ENCODE assay signal across 8 cellular contexts in the genomic region with DNA sequence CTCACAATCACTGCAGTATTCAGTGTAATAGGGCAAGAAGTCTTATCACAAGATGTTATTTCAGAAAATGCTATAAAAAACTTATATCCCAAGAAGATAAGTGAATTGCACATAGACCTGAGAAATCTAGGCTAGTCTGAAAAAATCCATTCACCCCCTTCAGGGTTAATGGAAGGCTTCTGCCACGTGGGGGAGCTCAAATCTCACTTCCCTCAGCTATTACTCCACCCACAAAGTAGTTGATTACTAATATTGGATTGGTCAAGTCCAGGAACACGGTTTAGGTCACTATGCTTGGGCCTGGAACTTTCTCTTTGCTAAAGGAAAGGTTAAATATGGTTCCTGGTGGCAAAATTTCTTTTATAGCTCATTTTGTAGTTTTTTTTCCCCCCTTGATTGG.
DNase-seq lines count a peak whose midpoint lies in the region; ATAC-seq lines count a peak whose summit lies in the region.

No MANE protein-coding gene starts in this region.

- DNase-seq in COLO829 (ENCODE audit: low spot score): peak; percentile 63
- DNase-seq in NAMALWA (ENCODE audit: low spot score): peak; percentile 72
- DNase-seq in activated effector memory CD4-positive, alpha-beta T cell treated with Interleukin-2 at 50 U/mL for 16 hours: peak; percentile 3
- peak; percentile 29 for DNase-seq in iPS DF 6.9 (ENCODE audit: low read depth, low spot score)
- DNase-seq in NCI-H1930 (lab: John Stamatoyannopoulos, UW): no peak
- DNase-seq in stimulated activated naive CD4-positive, alpha-beta T cell (lab: John Stamatoyannopoulos, UW): no peak

- no peak overlapping the region for H3K4me3 ChIP-seq in iPS DF 6.9 (ENCODE audit: low read length)

- no CpG with 5 or more reads among the region's 2 CpGs for WGBS in iPS DF 6.9 (ENCODE audit: insufficient coverage, insufficient read length)

- H3K36me3 ChIP-seq in iPS DF 6.9 (ENCODE audit: control insufficient read depth, insufficient read depth, low read length): no peaks in the 10 kb centered on the region

- no peak overlapping the region for H3K27ac ChIP-seq in iPS DF 6.9 (ENCODE audit: low read length)

- H3K27me3 ChIP-seq in iPS DF 6.9 (ENCODE audit: control insufficient read depth, insufficient read depth, low read length): no peaks in the 10 kb centered on the region

- no peaks in the 10 kb centered on the region for H3K9me3 ChIP-seq in iPS DF 6.9 (ENCODE audit: control insufficient read depth, insufficient read depth, low read length)

- ATAC-seq in GM18511 (IDR thresholded peaks at IDR 0.05; ENCODE audit: unreplicated experiment) (peak; percentile 99), HG02798 (IDR thresholded peaks at IDR 0.05; ENCODE audit: poor library complexity, unreplicated experiment) (peak; percentile 99)

- no peaks in the 10 kb centered on the region for H3K4me1 ChIP-seq in iPS DF 6.9 (ENCODE audit: control insufficient read depth, insufficient read depth, low read length)

Comparison
In these comparisons a context has a peak if more than half of its experiments do, and no peak if none do; other contexts are left out.
1. DNase-seq: peak in COLO829 (single experiment), NAMALWA (single experiment), activated effector memory CD4-positive, alpha-beta T cell treated with Interleukin-2 at 50 U/mL for 16 hours (single experiment) and iPS DF 6.9 (single experiment); none in NCI-H1930 (0 of 2) and stimulated activated naive CD4-positive, alpha-beta T cell (0 of 6).